In genomic region chr4:22237846-22238513, GRCh38 we compare ENCODE assay signal across 10 cellular contexts.
DNase-seq lines count a peak whose midpoint lies in the region; ATAC-seq, FAIRE-seq and TF ChIP-seq lines count a peak whose summit lies in the region.
"Had no signal": no experiment of that assay in that cellular context is flagged by ENCODE, and none has a peak within 500 bp of the region (broad histone marks: within the 10 kb centered on the region; RNA-seq: fewer than 3 reads in every experiment).

No MANE protein-coding gene starts in this region.

- no peaks in the 10 kb centered on the region for H3K4me1 ChIP-seq in A549
- H3K4me1 ChIP-seq: upper lobe of right lung had no signal

- TF ChIP-seq POLR2A in A549 (IDR thresholded peaks at IDR 0.05; ENCODE audit: low read length), result no peak

- POLR2A ChIA-PET in A549 (lab: Yijun Ruan, JAX), result no interaction called here

- WGBS in A549 (ENCODE audit: missing lambda C conversion rate), result 13% methylated on average over 10 of the region's 10 CpGs

- peak overlapping the region in 2 of 5 experiments; percentile 25 to 46 for H3K27ac Mint-ChIP-seq in brain

- TF ChIP-seq CTCF in A549 (IDR thresholded peaks at IDR 0.05) (no peak), brain (conservative IDR thresholded peaks at IDR 0.05) (no peak)

- no peak for DNase-seq in A549 (ENCODE audit: low read depth in 1 of 2, low spot score in 1 of 2)
- DNase-seq in HuH-7.5 (ENCODE audit: low spot score), result peak; percentile 16
- peak; percentile 38 for DNase-seq in mucosa of gallbladder (ENCODE audit: low spot score)
- DNase-seq in NCI-H2107 (lab: John Stamatoyannopoulos, UW), result no peak

- CTCF ChIA-PET in A549 (lab: Yijun Ruan, JAX), result interaction anchor here (1.0 kb wide), 1 partner anchor 153 kb away, joined by 3 read pairs; no protein-coding TSS in a partner anchor

- FAIRE-seq in A549 (lab: Jason Lieb, UNC), result no peak

- H3K4me3 Mint-ChIP-seq in brain, result peak overlapping the region in 3 of 5 experiments; percentile 21 to 37 (median 21)

- H3K36me3 Mint-ChIP-seq in brain, result no peaks in the 10 kb centered on the region

- ATAC-seq in A549 (no peak), GM18517 (IDR thresholded peaks at IDR 0.05; ENCODE audit: unreplicated experiment) (no peak), HG02884 (IDR thresholded peaks at IDR 0.05; ENCODE audit: unreplicated experiment) (no peak), GM19328 (IDR thresholded peaks at IDR 0.05; ENCODE audit: unreplicated experiment) (no peak)

- H3K9me3 ChIP-seq in A549, result no peaks in the 10 kb centered on the region
- H3K9me3 ChIP-seq: upper lobe of right lung had no signal

- peaks cover 38% of the 10 kb centered on the region for H3K4me1 Mint-ChIP-seq in brain

- no peaks in the 10 kb centered on the region for H3K27me3 Mint-ChIP-seq in brain

- H3K9me3 Mint-ChIP-seq in brain, result peaks cover 0 to 6% (median 0%) of the 10 kb centered on the region in 5 experiments

- TF ChIP-seq RAD21 in A549 (conservative IDR thresholded peaks at IDR 0.05 in 1 of 2, IDR thresholded peaks at IDR 0.05 in 1 of 2), result no peak

- no peak overlapping the region for H3K27ac ChIP-seq in A549
- H3K27ac ChIP-seq: C4-2B, upper lobe of right lung had no signal

- no peak for TF ChIP-seq EP300 in A549 (IDR thresholded peaks at IDR 0.05)

- no peak overlapping the region for H3K4me3 ChIP-seq in A549
- H3K4me3 ChIP-seq: upper lobe of right lung had no signal

- 0 out of 3 replicates have a peak overlapping the region, but pooled peaks have one; percentile 21 for H3K4me2 ChIP-seq in A549

TF ChIP-seq in A549, 52 proteins besides CTCF, POLR2A, EP300 and RAD21:
- TF ChIP-seq KDM1A (IDR thresholded peaks at IDR 0.05; ENCODE audit: low read depth) (no peak), ESRRA (IDR thresholded peaks at IDR 0.05; ENCODE audit: borderline replicate concordance, low read length) (no peak), KDM5A (IDR thresholded peaks at IDR 0.05) (no peak), HMGXB4 (CRISPR knock-in tag; IDR thresholded peaks at IDR 0.05; ENCODE audit: borderline replicate concordance) (no peak), BCL3 (IDR thresholded peaks at IDR 0.05) (no peak)
TF ChIP-seq in A549: peak in this region for 0.

Comparison
In these comparisons a context has a peak if more than half of its experiments do, and no peak if none do; other contexts are left out.
1. DNase-seq: peak in HuH-7.5 (single experiment) and mucosa of gallbladder (single experiment); none in A549 (0 of 2) and NCI-H2107 (single experiment).